ENCODE assay signal across 16 cellular contexts in the genomic region with DNA sequence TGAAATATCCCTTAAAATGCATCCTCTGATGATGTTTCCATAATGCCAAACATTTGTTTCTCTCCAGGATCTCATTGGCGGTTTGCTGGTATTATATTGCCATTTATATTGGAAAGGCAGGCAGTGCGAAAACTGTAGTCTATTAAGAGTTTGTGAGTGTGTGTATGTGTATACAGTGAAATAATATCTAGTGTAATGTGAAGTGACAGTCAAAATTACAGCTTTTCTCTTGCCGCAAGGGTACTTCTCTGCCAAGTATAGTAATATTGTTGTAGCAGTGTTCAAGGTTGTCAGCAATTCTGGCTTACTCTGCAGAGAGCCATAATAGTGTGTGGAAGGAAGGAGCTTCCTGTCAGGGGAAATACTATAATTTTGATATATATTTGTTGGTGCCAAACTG.
"Had no signal": no experiment of that assay in that cellular context is flagged by ENCODE, and none has a peak within 500 bp of the region (broad histone marks: within the 10 kb centered on the region; RNA-seq: fewer than 3 reads in every experiment).

No MANE protein-coding gene starts in this region.

- H3K4me3 ChIP-seq: colonic mucosa, right atrium auricular region, sigmoid colon, skin epidermis, stomach had no signal

- H3K27me3 ChIP-seq: colonic mucosa, right atrium auricular region, sigmoid colon, stomach had no signal

- H3K27ac ChIP-seq: colonic mucosa, right atrium auricular region, sigmoid colon, skin epidermis, stomach had no signal

- H3K9me3 ChIP-seq: colonic mucosa, right atrium auricular region, sigmoid colon, stomach had no signal

- H3K36me3 ChIP-seq: colonic mucosa, right atrium auricular region, sigmoid colon, stomach had no signal

- H3K4me1 ChIP-seq: colonic mucosa, right atrium auricular region had no signal

- DNase-seq: colonic mucosa; effector CD8-positive, alpha-beta T cell; foreskin melanocyte; head of caudate nucleus; hippocampal formation; left colon; left ventricle myocardium superior; naive thymus-derived CD4-positive, alpha-beta T cell; posterior cingulate gyrus; sigmoid colon; stimulated activated CD4-positive, alpha-beta T cell treated with anti-CD3 and anti-CD28 coated beads, Interleukin-12 subunit alpha, Interleukin-12 subunit beta, amount 100 ng/mL, for 4 hours; stimulated activated naive CD4-positive, alpha-beta T cell; stomach; trophoblast cell had no signal
